In the genomic region with DNA sequence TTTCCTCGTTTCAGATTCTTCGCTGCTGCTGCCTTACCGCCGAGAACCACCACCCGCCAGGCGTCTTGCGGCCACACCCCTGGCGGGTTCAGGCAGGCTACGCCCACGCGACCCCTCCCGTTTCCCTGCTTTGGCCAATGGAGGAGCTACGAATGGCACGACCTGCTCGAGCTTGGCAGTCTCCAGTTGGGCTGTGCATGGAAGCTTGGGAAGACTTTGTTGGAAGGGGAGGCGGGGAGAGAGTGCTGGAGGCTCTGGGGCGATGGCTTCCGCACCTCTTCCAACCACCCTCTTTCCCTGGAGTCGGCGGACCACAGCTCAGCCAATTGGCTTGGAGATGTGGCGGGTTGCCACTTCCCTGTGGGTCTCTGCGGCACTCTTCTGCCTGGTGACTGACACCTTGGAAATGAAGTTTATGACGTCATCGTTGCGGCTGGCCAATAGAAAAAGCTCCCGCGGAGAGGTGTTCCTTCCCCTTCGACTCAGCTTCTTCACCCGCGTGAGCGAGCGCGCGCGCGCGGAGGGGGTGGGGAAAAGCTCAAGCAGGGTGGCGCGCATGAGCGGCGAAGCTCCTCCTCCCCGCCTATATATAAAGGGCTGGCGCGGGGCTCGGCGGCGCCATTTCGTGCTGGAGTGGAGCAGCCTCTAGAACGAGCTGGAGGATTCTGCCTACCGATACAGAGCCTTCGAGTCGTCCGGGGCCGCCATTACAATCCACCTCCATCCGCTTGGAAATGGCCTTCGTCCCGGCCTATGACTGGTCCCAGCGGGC, we compare ENCODE assay signal across 8 cellular contexts. TPM values are rescaled to one million over a fixed set of nuclear protein-coding genes. Genes with fewer than 3 reads are reported as not detected.
DNase-seq lines count a peak whose midpoint lies in the region; ATAC-seq lines count a peak whose summit lies in the region.

No MANE protein-coding gene starts in this region.

- H3K27me3 Mint-ChIP-seq in activated T-helper 17 cell treated with anti-CD3 and anti-CD28 coated beads, Interleukin-2, amount 50 U/mL, for 72 hours = no peaks in the 10 kb centered on the region
- H3K27me3 Mint-ChIP-seq in naive B cell = no peaks in the 10 kb centered on the region

- H3K36me3 Mint-ChIP-seq in activated T-helper 17 cell treated with anti-CD3 and anti-CD28 coated beads, Interleukin-2, amount 50 U/mL, for 72 hours (ENCODE audit: low read depth) = peaks cover 93% of the 10 kb centered on the region
- H3K36me3 Mint-ChIP-seq in naive B cell = peaks cover 28 to 48% of the 10 kb centered on the region in 2 donors
- H3K36me3 Mint-ChIP-seq in stimulated activated effector memory CD8-positive, alpha-beta T cell treated with anti-CD3 and anti-CD28 coated beads, Interleukin-12 subunit alpha, Interleukin-12 subunit beta, amount 100 ng/mL, for 72 hours = peaks cover 96% of the 10 kb centered on the region

- peak overlapping the region; percentile 99 for H3K27ac Mint-ChIP-seq in activated T-helper 17 cell treated with anti-CD3 and anti-CD28 coated beads, Interleukin-2, amount 50 U/mL, for 72 hours
- peak overlapping the region; percentile 99 to 100 (median 100) for H3K27ac Mint-ChIP-seq in naive B cell
- H3K27ac Mint-ChIP-seq in stimulated activated effector memory CD8-positive, alpha-beta T cell treated with anti-CD3 and anti-CD28 coated beads, Interleukin-12 subunit alpha, Interleukin-12 subunit beta, amount 100 ng/mL, for 72 hours = peak overlapping the region; percentile 99

- no peaks in the 10 kb centered on the region for H3K9me3 Mint-ChIP-seq in activated T-helper 17 cell treated with anti-CD3 and anti-CD28 coated beads, Interleukin-2, amount 50 U/mL, for 72 hours
- H3K9me3 Mint-ChIP-seq in naive B cell = no peaks in the 10 kb centered on the region
- H3K9me3 Mint-ChIP-seq in stimulated activated effector memory CD8-positive, alpha-beta T cell treated with anti-CD3 and anti-CD28 coated beads, Interleukin-12 subunit alpha, Interleukin-12 subunit beta, amount 100 ng/mL, for 72 hours = no peaks in the 10 kb centered on the region

- H3K4me3 Mint-ChIP-seq in activated T-helper 17 cell treated with anti-CD3 and anti-CD28 coated beads, Interleukin-2, amount 50 U/mL, for 72 hours = peak overlapping the region; percentile 84
- H3K4me3 Mint-ChIP-seq in naive B cell = peak overlapping the region; percentile 93 to 100 (median 98)
- H3K4me3 Mint-ChIP-seq in stimulated activated effector memory CD8-positive, alpha-beta T cell treated with anti-CD3 and anti-CD28 coated beads, Interleukin-12 subunit alpha, Interleukin-12 subunit beta, amount 100 ng/mL, for 72 hours = peak overlapping the region; percentile 100

- ATAC-seq in activated T-helper 17 cell treated with anti-CD3 and anti-CD28 coated beads, Interleukin-2, amount 50 U/mL, for 72 hours (replicated peaks) = peak; percentile 57
- ATAC-seq in naive B cell (ENCODE audit: low read depth in 2 of 2) = peak; percentile 52 to 59
- peak; percentile 67 for ATAC-seq in stimulated activated effector memory CD8-positive, alpha-beta T cell treated with anti-CD3 and anti-CD28 coated beads, Interleukin-12 subunit alpha, Interleukin-12 subunit beta, amount 100 ng/mL, for 72 hours

- DNase-seq in EL (peak; percentile 100), GOT3 (lab: John Stamatoyannopoulos, UW) (peak; percentile 98), LHCN-M2 (ENCODE audit: low read depth) (peak; percentile 100), RPMI7951 (ENCODE audit: low read depth) (peak; percentile 100), fibroblast of gingiva (ENCODE audit: low read depth) (peak; percentile 100), naive B cell (peak; percentile 100)
- peak; percentile 100 for DNase-seq in stimulated activated effector memory CD8-positive, alpha-beta T cell treated with anti-CD3 and anti-CD28 coated beads, Interleukin-12 subunit alpha, Interleukin-12 subunit beta, amount 100 ng/mL, for 72 hours (ENCODE audit: low spot score in 2 of 2)

- H3K4me1 Mint-ChIP-seq in activated T-helper 17 cell treated with anti-CD3 and anti-CD28 coated beads, Interleukin-2, amount 50 U/mL, for 72 hours = peaks cover 23% of the 10 kb centered on the region
- peaks cover 56 to 64% (median 64%) of the 10 kb centered on the region in 3 donors for H3K4me1 Mint-ChIP-seq in naive B cell
- H3K4me1 Mint-ChIP-seq in stimulated activated effector memory CD8-positive, alpha-beta T cell treated with anti-CD3 and anti-CD28 coated beads, Interleukin-12 subunit alpha, Interleukin-12 subunit beta, amount 100 ng/mL, for 72 hours = peaks cover 65% of the 10 kb centered on the region

RNA-seq across cellular contexts. Expression of gene BRD2, which starts 3.4 kb away (rescaled TPM):
- total RNA-seq in LHCN-M2 (2014; rRNA removed) = 113 and 125 TPM in 2 replicates
- 95.0 TPM for polyA plus RNA-seq in LHCN-M2 (2012)
- total RNA-seq in RPMI7951 (2014; rRNA removed; shearing (Covaris generic)) = 77.5 and 82.1 TPM in 2 replicates
- 100 to 1,000 TPM; 229 to 281 TPM for total RNA-seq in activated T-helper 17 cell treated with anti-CD3 and anti-CD28 coated beads, Interleukin-2, amount 50 U/mL, for 72 hours
- polyA plus RNA-seq in naive B cell (ENCODE audit: low read depth in 6 of 6) = 100 to 1,000 TPM in 1 of 6 donors, 10 to 100 TPM in 5; 26.9 to 148 (median 48.5) TPM

RNA-seq across cellular contexts. Expression of gene HLA-DMA, which starts 18.9 kb away (rescaled TPM):
- 1.9 and 4.0 TPM in 2 replicates for total RNA-seq in LHCN-M2 (2014; rRNA removed)
- 3.3 TPM for polyA plus RNA-seq in LHCN-M2 (2012)
- total RNA-seq in RPMI7951 (2014; rRNA removed; shearing (Covaris generic)) = 10.1 and 10.9 TPM in 2 replicates
- total RNA-seq in activated T-helper 17 cell treated with anti-CD3 and anti-CD28 coated beads, Interleukin-2, amount 50 U/mL, for 72 hours = 10 to 100 TPM; 22.4 to 53.8 TPM
- polyA plus RNA-seq in naive B cell (ENCODE audit: low read depth in 6 of 6) = 1,000 to 10,000 TPM; 1,101 to 1,557 (median 1,371) TPM

RNA-seq across cellular contexts. Expression of gene HLA-DMB, which starts 30.9 kb away (rescaled TPM):
- 0.38 TPM in 1 of 2 replicates, not detected in the other for total RNA-seq in LHCN-M2 (2014; rRNA removed)
- 0.10 TPM for polyA plus RNA-seq in LHCN-M2 (2012)
- total RNA-seq in RPMI7951 (2014; rRNA removed; shearing (Covaris generic)) = 2.5 and 3.1 TPM in 2 replicates
- total RNA-seq in activated T-helper 17 cell treated with anti-CD3 and anti-CD28 coated beads, Interleukin-2, amount 50 U/mL, for 72 hours = 10 to 100 TPM in 1 of 2 donors, 1 to 10 TPM in 1; 2.7 to 17.7 TPM
- polyA plus RNA-seq in naive B cell (ENCODE audit: low read depth in 6 of 6) = 1,000 to 10,000 TPM; 1,171 to 1,354 (median 1,198) TPM

RNA-seq across cellular contexts. Expression of gene HLA-DOA, which starts 37.6 kb away (rescaled TPM):
- 0.06 and 0.23 TPM in 2 replicates for total RNA-seq in LHCN-M2 (2014; rRNA removed)
- polyA plus RNA-seq in LHCN-M2 (2012) = 0.07 TPM
- total RNA-seq in RPMI7951 (2014; rRNA removed; shearing (Covaris generic)) = under 0.01 TPM in 1 of 2 replicates, not detected in the other
- 1 to 10 TPM in 1 of 2 donors, under 1 TPM in 1; 0.56 to 7.8 TPM for total RNA-seq in activated T-helper 17 cell treated with anti-CD3 and anti-CD28 coated beads, Interleukin-2, amount 50 U/mL, for 72 hours
- 100 to 1,000 TPM; 219 to 598 (median 388) TPM for polyA plus RNA-seq in naive B cell (ENCODE audit: low read depth in 6 of 6)

Comparison
In these comparisons a context has a peak if more than half of its experiments do, and no peak if none do; other contexts are left out.
1. Peak in every context shown above with its lines: DNase-seq and ATAC-seq.